In genomic region chr17:6455321-6455705, GRCh38 we compare ENCODE assay signal across 8 cellular contexts. TPM values are rescaled to one million over a fixed set of nuclear protein-coding genes. Genes with fewer than 3 reads are reported as not detected.
DNase-seq lines count a peak whose midpoint lies in the region; ATAC-seq and TF ChIP-seq lines count a peak whose summit lies in the region.

No MANE protein-coding gene starts in this region.

- H3K27me3 ChIP-seq in osteoblast (ENCODE audit: insufficient read depth, low read length) (peaks cover 4% of the 10 kb centered on the region), sigmoid colon (no peaks in the 10 kb centered on the region)

- H3K9me3 ChIP-seq in ES-I3 (ENCODE audit: control insufficient read depth, insufficient read depth, low read length): no peaks in the 10 kb centered on the region
- no peaks in the 10 kb centered on the region for H3K9me3 ChIP-seq in T-helper 17 cell (ENCODE audit: control insufficient read depth, low read length, poor library complexity, severe bottlenecking)
- H3K9me3 ChIP-seq in osteoblast (ENCODE audit: low read depth, low read length): no peaks in the 10 kb centered on the region
- no peaks in the 10 kb centered on the region for H3K9me3 ChIP-seq in sigmoid colon

- H3K4me3 ChIP-seq in osteoblast (ENCODE audit: insufficient read depth, low read length): peak overlapping the region; percentile 55
- peak overlapping the region in 2 of 4 donors; percentile 5 to 18 for H3K4me3 ChIP-seq in sigmoid colon

- H3K36me3 ChIP-seq in ES-I3 (ENCODE audit: insufficient read depth, low read length) (no peaks in the 10 kb centered on the region), osteoblast (ENCODE audit: insufficient read depth, low read length) (peaks cover 2% of the 10 kb centered on the region), sigmoid colon (no peaks in the 10 kb centered on the region)

- H3K4me1 Mint-ChIP-seq in T-helper 17 cell (peaks cover 21% of the 10 kb centered on the region), endothelial cell (ENCODE audit: unreplicated experiment) (peaks cover 34% of the 10 kb centered on the region)

- peak; percentile 94 for ATAC-seq in T-helper 17 cell
- no peak for ATAC-seq in HG02852 (IDR thresholded peaks at IDR 0.05; ENCODE audit: unreplicated experiment)
- ATAC-seq in HG03095 (IDR thresholded peaks at IDR 0.05; ENCODE audit: unreplicated experiment): no peak

- no peak for TF ChIP-seq CTCF in endothelial cell (IDR thresholded peaks at IDR 0.05; ENCODE audit: unreplicated experiment)
- TF ChIP-seq CTCF in osteoblast (IDR thresholded peaks at IDR 0.05; ENCODE audit: extremely low read depth, low read depth, low read length): no peak
- no peak for TF ChIP-seq CTCF in sigmoid colon (IDR thresholded peaks at IDR 0.05)

- H3K27ac Mint-ChIP-seq in T-helper 17 cell: no peak overlapping the region
- H3K27ac Mint-ChIP-seq in endothelial cell (ENCODE audit: unreplicated experiment): no peak overlapping the region

- DNase-seq in T-helper 17 cell (peak in 2 of 3 donors; percentile 24 to 34), endothelial cell (ENCODE audit: low spot score) (peak; percentile 54), osteoblast (ENCODE audit: insufficient read length, low spot score, missing footprints) (peak; percentile 95), sigmoid colon (no peak), NCI-H2227 (lab: John Stamatoyannopoulos, UW; ENCODE audit: unreplicated experiment) (no peak)

- TF ChIP-seq POLR2A in sigmoid colon (IDR thresholded peaks at IDR 0.05): no peak

- peak overlapping the region; percentile 69 for H3K4me2 ChIP-seq in osteoblast (ENCODE audit: insufficient read depth, low read length)

- H2AFZ ChIP-seq in osteoblast (ENCODE audit: low read length): peak overlapping the region; percentile 59

- H4K20me1 ChIP-seq in osteoblast (ENCODE audit: insufficient read depth, low read length): no peaks in the 10 kb centered on the region

- H3K36me3 Mint-ChIP-seq in T-helper 17 cell (ENCODE audit: low read depth) (peaks cover 3% of the 10 kb centered on the region), endothelial cell (ENCODE audit: low read depth, unreplicated experiment) (no peaks in the 10 kb centered on the region)

- H3K27me3 Mint-ChIP-seq in T-helper 17 cell: no peaks in the 10 kb centered on the region
- H3K27me3 Mint-ChIP-seq in endothelial cell (ENCODE audit: unreplicated experiment): peaks cover 10% of the 10 kb centered on the region

- no peaks in the 10 kb centered on the region for H3K9me3 Mint-ChIP-seq in endothelial cell (ENCODE audit: unreplicated experiment)

- no peak overlapping the region for H3K4me3 Mint-ChIP-seq in T-helper 17 cell
- no peak overlapping the region for H3K4me3 Mint-ChIP-seq in endothelial cell (ENCODE audit: unreplicated experiment)

- H3K27ac ChIP-seq in osteoblast (ENCODE audit: low read depth, low read length) (no peak overlapping the region), sigmoid colon (no peak overlapping the region)

- TF ChIP-seq EP300 in sigmoid colon (IDR thresholded peaks at IDR 0.05): no peak

- intact Hi-C loops in sigmoid colon (cut with DNase I): no loop called here

- H3K4me1 ChIP-seq in ES-I3 (ENCODE audit: insufficient read depth, low read length) (peaks cover 35% of the 10 kb centered on the region), osteoblast (ENCODE audit: insufficient read depth, low read length) (peaks cover 16% of the 10 kb centered on the region), sigmoid colon (peaks cover 0 to 13% (median 3%) of the 10 kb centered on the region in 4 donors)

- H3K9ac ChIP-seq in ES-I3 (ENCODE audit: low read depth, low read length): peak overlapping the region; percentile 69

- no peaks in the 10 kb centered on the region for H3K79me2 ChIP-seq in osteoblast (ENCODE audit: insufficient read depth, low read length)

- 0 to 3% methylated on average over 34 to 35 of the region's 35 CpGs for WGBS in sigmoid colon, 2 donors

RNA-seq across cellular contexts. Expression of gene PIMREG, which starts 11.1 kb away (rescaled TPM):
- total RNA-seq in T-helper 17 cell (not detected), endothelial cell (ENCODE audit: unreplicated experiment) (9.1 TPM), osteoblast (3.5 and 5.1 TPM in 2 replicates), sigmoid colon (not detected)
- polyA plus RNA-seq in sigmoid colon: 1 to 10 TPM in 2 of 3 donors, not detected in 1; 2.5 to 7.8 TPM

RNA-seq across cellular contexts. Expression of gene AIPL1, which starts 20.4 kb away (rescaled TPM):
- total RNA-seq in T-helper 17 cell (not detected), endothelial cell (ENCODE audit: unreplicated experiment) (not detected), osteoblast (not detected in 2 replicates), sigmoid colon (not detected)
- not detected for polyA plus RNA-seq in sigmoid colon

Comparison
In these comparisons a context has a peak if more than half of its experiments do, and no peak if none do; other contexts are left out.
1. DNase-seq: peak in T-helper 17 cell (2 of 3), endothelial cell (single experiment) and osteoblast (single experiment); none in sigmoid colon (single experiment) and NCI-H2227 (single experiment).